In genomic region chr3:183410280-183410679, GRCh38 we compare ENCODE assay signal across 19 cellular contexts. TPM values are rescaled to one million over a fixed set of nuclear protein-coding genes. Genes with fewer than 3 reads are reported as not detected.
DNase-seq lines count a peak whose midpoint lies in the region; TF ChIP-seq lines count a peak whose summit lies in the region.
"Had no signal": no experiment of that assay in that cellular context is flagged by ENCODE, and none has a peak within 500 bp of the region (broad histone marks: within the 10 kb centered on the region; RNA-seq: fewer than 3 reads in every experiment).

No MANE protein-coding gene starts in this region.

- H3K27me3 ChIP-seq in WERI-Rb-1 (ENCODE audit: insufficient read depth, low read depth, severe bottlenecking), result no peaks in the 10 kb centered on the region
- H3K27me3 ChIP-seq: BLaER1 had no signal

- DNase-seq in Daoy (ENCODE audit: low read depth), result peak; percentile 53
- peak; percentile 19 for DNase-seq in WERI-Rb-1
- DNase-seq in glomerular visceral epithelial cell (ENCODE audit: extremely low spot score), result peak; percentile 12
- no peak for DNase-seq in activated naive CD4-positive, alpha-beta T cell treated with anti-CD3 and anti-CD28 coated beads, Interleukin-2, amount 50 U/mL, for 16 hours
- no peak for DNase-seq in MV-4-11 (lab: John Stamatoyannopoulos, UW)
- no peak for DNase-seq in activated CD4-positive, CD25-positive, alpha-beta regulatory T cell treated with anti-CD3 and anti-CD28 coated beads, Interleukin-2, amount 50 U/mL, for 72 hours
- DNase-seq in stimulated activated CD4-positive, alpha-beta T cell treated with anti-CD3 and anti-CD28 coated beads, Interleukin-2, amount 100 ng/mL, for 24 hours, result no peak
- DNase-seq: CD4-positive, alpha-beta memory T cell; DMS153; NCI-H1048; NCI-H1436; NCI-H2029; NCI-H526; NK-92 treated with Interleukin-12 subunit alpha and Interleukin-12 subunit beta, amount 100 ng/mL, for 24 hours; Right ventricle myocardium superior had no signal

- TF ChIP-seq RAD21 in Ishikawa (IDR thresholded peaks at IDR 0.05; ENCODE audit: low read depth), result no peak

- TF ChIP-seq EP300 in Ishikawa (IDR thresholded peaks at IDR 0.05; ENCODE audit: borderline replicate concordance), result no peak

- H3K9me3 ChIP-seq in WERI-Rb-1 (ENCODE audit: severe bottlenecking), result no peaks in the 10 kb centered on the region
- H3K9me3 ChIP-seq: BLaER1 had no signal

- H3K4me3 ChIP-seq in WERI-Rb-1 (ENCODE audit: low read depth, low read length), result no peak overlapping the region
- H3K4me3 ChIP-seq: BLaER1 had no signal

- H3K36me3 ChIP-seq in WERI-Rb-1, result no peaks in the 10 kb centered on the region
- H3K36me3 ChIP-seq: BLaER1 had no signal

- H3K27ac ChIP-seq in WERI-Rb-1, result no peak overlapping the region
- H3K27ac ChIP-seq: BLaER1, KMS-11 had no signal

- TF ChIP-seq CTCF in WERI-Rb-1 (IDR thresholded peaks at IDR 0.05; ENCODE audit: low read depth, low read length), result no peak

TF ChIP-seq in Ishikawa, 13 proteins besides CTCF, POLR2A, EP300 and RAD21:
- TF ChIP-seq NFIC (IDR thresholded peaks at IDR 0.05) (peak; percentile 42; the same call in 1 of the 2 replicates), REST (IDR thresholded peaks at IDR 0.05; ENCODE audit: low read depth) (no peak)

RNA-seq across cellular contexts. Expression of gene MCF2L2, which starts 18.1 kb away (rescaled TPM):
- 0.09 and 0.46 TPM in 2 replicates for total RNA-seq in Daoy (2014; rRNA removed; shearing (Covaris generic))
- total RNA-seq: A673 had no signal

Comparison
In these comparisons a context has a peak if more than half of its experiments do, and no peak if none do; other contexts are left out.
1. DNase-seq: peak in Daoy (single experiment), WERI-Rb-1 (single experiment) and glomerular visceral epithelial cell (single experiment); none in activated naive CD4-positive, alpha-beta T cell treated with anti-CD3 and anti-CD28 coated beads, Interleukin-2, amount 50 U/mL, for 16 hours (single experiment), MV-4-11 (single experiment), activated CD4-positive, CD25-positive, alpha-beta regulatory T cell treated with anti-CD3 and anti-CD28 coated beads, Interleukin-2, amount 50 U/mL, for 72 hours (single experiment) and stimulated activated CD4-positive, alpha-beta T cell treated with anti-CD3 and anti-CD28 coated beads, Interleukin-2, amount 100 ng/mL, for 24 hours (0 of 2).